Comparison of ENCODE assay signal across 24 cellular contexts in the genomic region with DNA sequence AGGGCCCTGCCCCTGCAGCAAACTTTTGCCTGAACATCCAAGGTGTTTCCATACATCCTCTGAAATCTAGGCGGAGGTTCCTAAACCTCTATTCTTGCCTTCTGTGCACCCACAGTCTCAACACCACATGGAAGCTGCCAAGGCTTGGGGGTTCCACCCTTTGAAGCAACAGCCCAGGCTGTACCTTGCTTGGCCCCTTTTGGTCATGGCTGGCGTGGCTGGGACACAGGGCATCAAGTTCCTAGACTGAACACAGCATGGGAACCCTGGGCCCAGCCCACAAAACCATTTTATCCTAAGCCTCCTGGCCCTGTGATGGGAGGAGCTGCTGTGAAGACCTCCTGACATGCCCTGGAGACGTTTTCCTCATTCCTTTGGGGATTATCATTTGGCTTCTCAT.
"Had no signal": no experiment of that assay in that cellular context is flagged by ENCODE, and none has a peak within 500 bp of the region (broad histone marks: within the 10 kb centered on the region; RNA-seq: fewer than 3 reads in every experiment).

No MANE protein-coding gene starts in this region.

- H3K27ac ChIP-seq: left lung, pancreas, right atrium auricular region, right lobe of liver, testis, thyroid gland, transverse colon, upper lobe of left lung, vagina had no signal

- FAIRE-seq: keratinocyte, pancreas had no signal

- H3K27me3 ChIP-seq: left lung, pancreas, right atrium auricular region, right lobe of liver, testis, thyroid gland, transverse colon, upper lobe of left lung, vagina had no signal

- H3K4me3 ChIP-seq: left lung, lung, pancreas, right atrium auricular region, right lobe of liver, smooth muscle cell, testis, thyroid gland, transverse colon, upper lobe of left lung, vagina had no signal

- H3K36me3 ChIP-seq: left lung, pancreas, right atrium auricular region, right lobe of liver, thyroid gland, transverse colon, upper lobe of left lung, vagina had no signal

- H3K4me2 ChIP-seq: smooth muscle cell had no signal

- H3K9me3 ChIP-seq: pancreas, right atrium auricular region, right lobe of liver, testis, thyroid gland, vagina had no signal

- H3K4me1 ChIP-seq: left lung, pancreas, right atrium auricular region, right lobe of liver, testis, thyroid gland, transverse colon, upper lobe of left lung, vagina had no signal

- ATAC-seq: left colon; left lung; naive thymus-derived CD8-positive, alpha-beta T cell; pancreas; right lobe of liver; stimulated activated memory B cell treated with anti-CD40 and anti-IgM and Interleukin-4, amounts not matched to agents 10 μg/mL and 1 μg/mL and 100 μg/mL, for 72 hours; stimulated activated naive CD8-positive, alpha-beta T cell treated with anti-CD3 and anti-CD28 coated beads, Interleukin-15, amount 100 ng/mL, for 72 hours had no signal

- DNase-seq: hippocampal formation; left colon; naive thymus-derived CD8-positive, alpha-beta T cell; nucleus accumbens; right lobe of liver; stimulated activated CD4-positive, alpha-beta T cell treated with anti-CD3 and anti-CD28 coated beads, Interleukin-1b, Interleukin-23, amount 100 ng/mL, for 48 hours; stimulated activated CD4-positive, alpha-beta T cell treated with anti-CD3 and anti-CD28 coated beads, Interleukin-2, amount 100 ng/mL, for 48 hours; stimulated activated CD4-positive, alpha-beta T cell treated with anti-CD3 and anti-CD28 coated beads, Interleukin-4, amount 100 ng/mL, for 4 hours; stimulated activated CD8-positive, alpha-beta memory T cell treated with anti-CD3 and anti-CD28 coated beads, Interleukin-4, amount 100 ng/mL, for 48 hours; stimulated activated naive CD4-positive, alpha-beta T cell treated with Interleukin-2 at 50 U/mL for 16 hours; stimulated activated naive CD8-positive, alpha-beta T cell treated with anti-CD3 and anti-CD28 coated beads, Interleukin-15, amount 100 ng/mL, for 72 hours; substantia nigra; testis; thyroid gland; transverse colon; upper lobe of left lung had no signal
